Comparison of ENCODE assay signal across 8 cellular contexts in the genomic region with DNA sequence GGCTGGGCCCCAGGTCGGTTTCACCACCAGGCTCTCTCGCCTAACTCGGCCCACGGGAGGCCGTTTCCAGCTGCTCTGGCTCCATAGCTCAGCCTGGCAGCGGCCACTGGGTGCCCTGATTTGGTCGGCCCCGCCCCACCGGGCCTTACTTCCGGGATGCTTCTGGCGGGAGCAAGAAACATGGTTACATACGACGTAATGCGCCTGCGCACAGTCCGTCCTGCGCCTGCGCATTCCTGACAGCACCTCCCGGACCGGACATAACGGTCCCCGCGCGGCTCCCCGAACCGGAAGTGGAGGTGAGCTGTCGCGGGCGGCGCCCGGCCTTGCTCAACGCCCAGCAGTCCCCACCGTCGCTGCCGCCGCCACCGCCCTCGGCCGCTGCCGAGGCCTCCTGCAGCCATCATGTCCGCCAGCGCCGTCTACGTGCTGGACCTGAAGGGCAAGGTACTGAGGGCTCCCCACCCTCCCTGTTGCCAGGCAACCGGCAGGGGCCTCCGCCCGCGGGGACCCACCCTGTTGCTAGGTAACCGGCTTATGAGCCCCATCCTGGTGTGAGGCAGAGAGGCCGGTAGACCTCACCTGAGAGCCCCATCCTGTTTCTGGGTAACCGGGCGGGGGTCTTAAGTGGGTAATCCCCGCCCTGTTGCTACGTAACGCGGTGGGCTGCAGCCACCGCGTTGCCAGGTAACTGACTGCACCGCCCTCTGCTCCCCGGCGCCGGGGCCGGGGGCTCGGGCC. TPM values are rescaled to one million over a fixed set of nuclear protein-coding genes. Genes with fewer than 3 reads are reported as not detected.
DNase-seq lines count a peak whose midpoint lies in the region; ATAC-seq and TF ChIP-seq lines count a peak whose summit lies in the region.

AP1M1 (plus strand) TSS at position 290 of the 741 bp plus-strand sequence; CDS start at position 406, 116 bp downstream.

- peaks cover 14% of the 10 kb centered on the region for H3K36me3 Mint-ChIP-seq in activated T-cell treated with anti-CD3 and anti-CD28 coated beads, Interleukin-2, amount 50 U/mL, for 4 hours (ENCODE audit: insufficient read depth)

- no peaks in the 10 kb centered on the region for H3K27me3 ChIP-seq in muscle layer of duodenum (ENCODE audit: low read depth, low read length)

- H3K36me3 ChIP-seq in muscle layer of duodenum (ENCODE audit: control insufficient read depth in 1 of 2, insufficient read depth in 2 of 2, low read length in 2 of 2) = peaks cover 0 to 11% of the 10 kb centered on the region in 2 donors

- peak within 1 kb of the TSS; percentile 86 for H3K4me3 Mint-ChIP-seq in activated T-cell treated with anti-CD3 and anti-CD28 coated beads, Interleukin-2, amount 50 U/mL, for 4 hours

- peaks cover 34% of the 10 kb centered on the region for H3K4me1 Mint-ChIP-seq in activated T-cell treated with anti-CD3 and anti-CD28 coated beads, Interleukin-2, amount 50 U/mL, for 4 hours (ENCODE audit: low read depth)

- H3K27ac ChIP-seq in muscle layer of duodenum (ENCODE audit: low read length) = peak within 1 kb of the TSS; percentile 50

- H3K27me3 Mint-ChIP-seq in activated T-cell treated with anti-CD3 and anti-CD28 coated beads, Interleukin-2, amount 50 U/mL, for 4 hours (ENCODE audit: low read depth) = no peaks in the 10 kb centered on the region

- peaks cover 12 to 32% of the 10 kb centered on the region in 2 donors for H3K4me1 ChIP-seq in muscle layer of duodenum (ENCODE audit: control insufficient read depth in 1 of 2, insufficient read depth in 2 of 2, low read length in 2 of 2)

- in situ Hi-C loops in KBM-7 (cut with MboI; ENCODE audit: low pct_unique_long_range_greater_than_20kb, low sequenced_read_pairs) = loop anchor here (25.0 kb wide), 1 partner anchor 560 kb away; the partner anchor contains the start of gene CYP4F3

- DNase-seq in DMS153 treated with DMSO at 0.1 percent for 48 hours (lab: John Stamatoyannopoulos, UW; ENCODE audit: unreplicated experiment) (peak; percentile 90), KBM-7 (peak; percentile 96)
- DNase-seq in activated T-cell treated with anti-CD3 and anti-CD28 coated beads, Interleukin-2, amount 50 U/mL, for 4 hours = peak; percentile 98
- DNase-seq in stimulated activated CD8-positive, alpha-beta memory T cell treated with anti-CD3 and anti-CD28 coated beads, Interleukin-7, amount 100 ng/mL, for 4 hours (ENCODE audit: low read depth in 2 of 2) = peak; percentile 94 to 98

- ATAC-seq in GM21717 (IDR thresholded peaks at IDR 0.05; ENCODE audit: unreplicated experiment) = peak; percentile 65
- ATAC-seq in activated T-cell treated with anti-CD3 and anti-CD28 coated beads, Interleukin-2, amount 50 U/mL, for 4 hours = peak; percentile 92 to 93
- ATAC-seq in esophagus mucosa = peak; percentile 93

- no peaks in the 10 kb centered on the region for H3K9me3 Mint-ChIP-seq in activated T-cell treated with anti-CD3 and anti-CD28 coated beads, Interleukin-2, amount 50 U/mL, for 4 hours

- H3K4me3 ChIP-seq in muscle layer of duodenum (ENCODE audit: low read depth in 1 of 2, low read length in 2 of 2) = peak within 1 kb of the TSS; percentile 93 to 98

- H3K9me3 ChIP-seq in muscle layer of duodenum (ENCODE audit: control insufficient read depth in 1 of 2, low read length in 2 of 2) = no peaks in the 10 kb centered on the region

TF ChIP-seq in PFSK-1, 5 proteins besides CTCF, POLR2A, EP300 and RAD21:
- TF ChIP-seq SIN3A (IDR thresholded peaks at IDR 0.05; ENCODE audit: borderline replicate concordance, insufficient read depth, low read length) (0 out of 2 replicates have a peak, but pooled peaks have one; percentile 4), TAF1 (IDR thresholded peaks at IDR 0.05; ENCODE audit: borderline replicate concordance, insufficient read depth, low read length) (no peak; the same call in 1 of the 2 replicates), POLR2AphosphoS5 (IDR thresholded peaks at IDR 0.05; ENCODE audit: low read depth, low read length) (peak; percentile 70), FOXP2 (optimal IDR thresholded peaks at IDR 0.05; ENCODE audit: borderline replicate concordance, extremely low read depth, extremely low read length, insufficient read depth) (peak; percentile 25)
- TF ChIP-seq, protein P1, sequence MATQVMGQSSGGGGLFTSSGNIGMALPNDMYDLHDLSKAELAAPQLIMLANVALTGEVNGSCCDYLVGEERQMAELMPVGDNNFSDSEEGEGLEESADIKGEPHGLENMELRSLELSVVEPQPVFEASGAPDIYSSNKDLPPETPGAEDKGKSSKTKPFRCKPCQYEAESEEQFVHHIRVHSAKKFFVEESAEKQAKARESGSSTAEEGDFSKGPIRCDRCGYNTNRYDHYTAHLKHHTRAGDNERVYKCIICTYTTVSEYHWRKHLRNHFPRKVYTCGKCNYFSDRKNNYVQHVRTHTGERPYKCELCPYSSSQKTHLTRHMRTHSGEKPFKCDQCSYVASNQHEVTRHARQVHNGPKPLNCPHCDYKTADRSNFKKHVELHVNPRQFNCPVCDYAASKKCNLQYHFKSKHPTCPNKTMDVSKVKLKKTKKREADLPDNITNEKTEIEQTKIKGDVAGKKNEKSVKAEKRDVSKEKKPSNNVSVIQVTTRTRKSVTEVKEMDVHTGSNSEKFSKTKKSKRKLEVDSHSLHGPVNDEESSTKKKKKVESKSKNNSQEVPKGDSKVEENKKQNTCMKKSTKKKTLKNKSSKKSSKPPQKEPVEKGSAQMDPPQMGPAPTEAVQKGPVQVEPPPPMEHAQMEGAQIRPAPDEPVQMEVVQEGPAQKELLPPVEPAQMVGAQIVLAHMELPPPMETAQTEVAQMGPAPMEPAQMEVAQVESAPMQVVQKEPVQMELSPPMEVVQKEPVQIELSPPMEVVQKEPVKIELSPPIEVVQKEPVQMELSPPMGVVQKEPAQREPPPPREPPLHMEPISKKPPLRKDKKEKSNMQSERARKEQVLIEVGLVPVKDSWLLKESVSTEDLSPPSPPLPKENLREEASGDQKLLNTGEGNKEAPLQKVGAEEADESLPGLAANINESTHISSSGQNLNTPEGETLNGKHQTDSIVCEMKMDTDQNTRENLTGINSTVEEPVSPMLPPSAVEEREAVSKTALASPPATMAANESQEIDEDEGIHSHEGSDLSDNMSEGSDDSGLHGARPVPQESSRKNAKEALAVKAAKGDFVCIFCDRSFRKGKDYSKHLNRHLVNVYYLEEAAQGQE (IDR thresholded peaks at IDR 0.05; ENCODE audit: insufficient read depth in 1 of 2, low read depth in 2 of 2, low read length in 2 of 2) = 0 out of 4 replicates have a peak, but pooled peaks of 1 of the 2 experiments have one; percentile 14
TF ChIP-seq in PFSK-1: peak in this region for 4.

RNA-seq across cellular contexts. Expression of gene AP1M1, which starts in this region (rescaled TPM):
- polyA plus RNA-seq in PFSK-1 (2012; ENCODE audit: insufficient read length, low read depth) = 110 TPM
- 100 to 1,000 TPM in 2 of 3 donors, 10 to 100 TPM in 1; 93.4 to 109 (median 106) TPM for total RNA-seq in activated T-cell treated with anti-CD3 and anti-CD28 coated beads, Interleukin-2, amount 50 U/mL, for 4 hours
- total RNA-seq in esophagus mucosa = 37.7 TPM

Comparison
In these comparisons a context has a peak if more than half of its experiments do, and no peak if none do; other contexts are left out.
1. Peak in every context shown above with its lines: DNase-seq, ATAC-seq, H3K4me3 ChIP-seq and H3K27ac ChIP-seq.